In genomic region chr7:139854803-139855497, GRCh38 we compare ENCODE assay signal across 1 cellular context.
TF ChIP-seq lines count a peak whose summit lies in the region.

No MANE protein-coding gene starts in this region.

TF ChIP-seq in K562, 482 proteins besides CTCF, POLR2A, EP300 and RAD21 (continued from another document and continues in another):
- TF ChIP-seq ZBTB9 (CRISPR knock-in tag; IDR thresholded peaks at IDR 0.05) = no peak
- no peak for TF ChIP-seq E2F1 (CRISPR knock-in tag; IDR thresholded peaks at IDR 0.05)
- TF ChIP-seq ZNF239 (CRISPR knock-in tag; IDR thresholded peaks at IDR 0.05) = no peak
- no peak for TF ChIP-seq POU5F1 (IDR thresholded peaks at IDR 0.05; ENCODE audit: borderline replicate concordance, low read depth, low read length, partially characterized antibody)
- TF ChIP-seq E2F8 (IDR thresholded peaks at IDR 0.05; ENCODE audit: low read depth, partially characterized antibody) = no peak
- no peak for TF ChIP-seq ZNF668 (CRISPR knock-in tag; IDR thresholded peaks at IDR 0.05)
- TF ChIP-seq NR0B1 (IDR thresholded peaks at IDR 0.05; ENCODE audit: partially characterized antibody) = no peak
- no peak for TF ChIP-seq PCBP1 (IDR thresholded peaks at IDR 0.05; ENCODE audit: low read depth, low read length, poor library complexity, severe bottlenecking)
- no peak for TF ChIP-seq ZNF324 (CRISPR knock-in tag; IDR thresholded peaks at IDR 0.05)
- no peak for TF ChIP-seq FOXK2 (conservative IDR thresholded peaks at IDR 0.05 in 1 of 2, IDR thresholded peaks at IDR 0.05 in 1 of 2; ENCODE audit: low read depth in 2 of 2)
- TF ChIP-seq UBTF (IDR thresholded peaks at IDR 0.05; ENCODE audit: borderline replicate concordance in 1 of 2, low read depth in 2 of 2, low read length in 2 of 2) = no peak
- TF ChIP-seq ZNF347 (CRISPR knock-in tag; IDR thresholded peaks at IDR 0.05; ENCODE audit: low read depth) = no peak
- 0 out of 2 replicates have a peak, but pooled peaks have one; percentile 0 for TF ChIP-seq ETV1 (tag; conservative IDR thresholded peaks at IDR 0.05; ENCODE audit: low read depth)
- no peak for TF ChIP-seq NUFIP1 (IDR thresholded peaks at IDR 0.05; ENCODE audit: partially characterized antibody)
- no peak for TF ChIP-seq ELK3 (CRISPR knock-in tag; IDR thresholded peaks at IDR 0.05)
- TF ChIP-seq CEBPB (tag; IDR thresholded peaks at IDR 0.05) = no peak
- no peak for TF ChIP-seq HDAC2 (IDR thresholded peaks at IDR 0.05)
- TF ChIP-seq ZBTB26 (CRISPR knock-in tag; IDR thresholded peaks at IDR 0.05) = 0 out of 2 replicates have a peak, but pooled peaks have one; percentile 24
- 0 out of 2 replicates have a peak, but pooled peaks have one; percentile 5 for TF ChIP-seq HINFP (tag; conservative IDR thresholded peaks at IDR 0.05; ENCODE audit: low read depth)
- TF ChIP-seq MITF (IDR thresholded peaks at IDR 0.05) = no peak
- TF ChIP-seq RFX5 (IDR thresholded peaks at IDR 0.05; ENCODE audit: low read depth, low read length) = no peak
- TF ChIP-seq ETV6 (IDR thresholded peaks at IDR 0.05; ENCODE audit: borderline replicate concordance in 1 of 2, low read depth in 2 of 2, low read length in 1 of 2) = no peak
- TF ChIP-seq ETV6 (CRISPR knock-in tag; IDR thresholded peaks at IDR 0.05; ENCODE audit: borderline replicate concordance) = no peak
- TF ChIP-seq SNIP1 (IDR thresholded peaks at IDR 0.05; ENCODE audit: low read depth) = no peak
- no peak for TF ChIP-seq SAFB2 (IDR thresholded peaks at IDR 0.05; ENCODE audit: borderline replicate concordance, low read depth, low read length, severe bottlenecking)
- no peak for TF ChIP-seq PHB2 (IDR thresholded peaks at IDR 0.05; ENCODE audit: low read depth)
- no peak for TF ChIP-seq POLR2G (IDR thresholded peaks at IDR 0.05; ENCODE audit: low read depth, low read length)
- TF ChIP-seq NCOR1 (IDR thresholded peaks at IDR 0.05) = no peak
- TF ChIP-seq ATF7 (IDR thresholded peaks at IDR 0.05) = 0 out of 2 replicates have a peak, but pooled peaks have one; percentile 31
- TF ChIP-seq MXD1 (CRISPR knock-in tag; IDR thresholded peaks at IDR 0.05; ENCODE audit: borderline replicate concordance, poor library complexity, severe bottlenecking) = no peak
- no peak for TF ChIP-seq RREB1 (CRISPR knock-in tag; IDR thresholded peaks at IDR 0.05)
- TF ChIP-seq HDGF (IDR thresholded peaks at IDR 0.05) = no peak
